Comparison of ENCODE assay signal across 15 cellular contexts in genomic region chr5:149437369-149438040, GRCh38. TPM values are rescaled to one million over a fixed set of nuclear protein-coding genes. Genes with fewer than 3 reads are reported as not detected.
"Had no signal": no experiment of that assay in that cellular context is flagged by ENCODE, and none has a peak within 500 bp of the region (broad histone marks: within the 10 kb centered on the region; RNA-seq: fewer than 3 reads in every experiment).

No MANE protein-coding gene starts in this region.

- H3K4me3 ChIP-seq: mucosa of descending colon, pancreas, tibial nerve, uterus had no signal

- H3K27me3 ChIP-seq: pancreas, tibial nerve, uterus had no signal

- H3K9me3 Mint-ChIP-seq: activated naive CD8-positive, alpha-beta T cell treated with anti-CD3 and anti-CD28 coated beads, Interleukin-2, amount 10 ng/mL, durations not matched to agents 7 days and 5 days; effector memory CD8-positive, alpha-beta T cell; naive thymus-derived CD4-positive, alpha-beta T cell had no signal

- ATAC-seq: effector memory CD8-positive, alpha-beta T cell; mucosa of descending colon; naive thymus-derived CD4-positive, alpha-beta T cell; pancreas; stimulated activated memory B cell treated with anti-CD40 and anti-IgM and Interleukin-4, amounts not matched to agents 10 μg/mL and 1 μg/mL and 100 μg/mL, for 72 hours had no signal

- H3K27me3 Mint-ChIP-seq: naive thymus-derived CD4-positive, alpha-beta T cell had no signal

- H3K27ac ChIP-seq: pancreas, tibial nerve, uterus had no signal

- H3K4me1 ChIP-seq: pancreas, uterus had no signal

- H3K36me3 ChIP-seq: pancreas, tibial nerve, uterus had no signal

- H3K4me3 Mint-ChIP-seq: activated naive CD8-positive, alpha-beta T cell treated with anti-CD3 and anti-CD28 coated beads, Interleukin-2, amount 10 ng/mL, durations not matched to agents 7 days and 5 days; effector memory CD8-positive, alpha-beta T cell; naive thymus-derived CD4-positive, alpha-beta T cell; stimulated activated memory B cell treated with anti-CD40 and anti-IgM and Interleukin-4, amounts not matched to agents 10 μg/mL and 1 μg/mL and 100 μg/mL, for 72 hours had no signal

- H3K36me3 Mint-ChIP-seq: activated naive CD8-positive, alpha-beta T cell treated with anti-CD3 and anti-CD28 coated beads, Interleukin-2, amount 10 ng/mL, durations not matched to agents 7 days and 5 days; naive thymus-derived CD4-positive, alpha-beta T cell; stimulated activated memory B cell treated with anti-CD40 and anti-IgM and Interleukin-4, amounts not matched to agents 10 μg/mL and 1 μg/mL and 100 μg/mL, for 72 hours had no signal

- DNase-seq: activated CD4-positive, alpha-beta T cell treated with anti-CD3 and anti-CD28 coated beads, Interleukin-2, amount 50 U/mL, for 1 hour; activated CD8-positive, alpha-beta memory T cell treated with anti-CD3 and anti-CD28 coated beads for 24 hours; activated naive CD4-positive, alpha-beta T cell; activated naive CD8-positive, alpha-beta T cell treated with anti-CD3 and anti-CD28 coated beads, Interleukin-2, amount 10 ng/mL, durations not matched to agents 7 days and 5 days; dermis blood vessel endothelial cell; effector memory CD8-positive, alpha-beta T cell; islet precursor cell; mucosa of descending colon; naive thymus-derived CD4-positive, alpha-beta T cell; pancreas; uterus had no signal

- H3K9me3 ChIP-seq: mucosa of descending colon, pancreas, tibial nerve, uterus had no signal

- H3K27ac Mint-ChIP-seq: activated naive CD8-positive, alpha-beta T cell treated with anti-CD3 and anti-CD28 coated beads, Interleukin-2, amount 10 ng/mL, durations not matched to agents 7 days and 5 days; effector memory CD8-positive, alpha-beta T cell; stimulated activated memory B cell treated with anti-CD40 and anti-IgM and Interleukin-4, amounts not matched to agents 10 μg/mL and 1 μg/mL and 100 μg/mL, for 72 hours had no signal

RNA-seq across cellular contexts. Expression of gene IL17B, which starts 58.4 kb away (rescaled TPM):
- total RNA-seq: activated naive CD8-positive, alpha-beta T cell treated with anti-CD3 and anti-CD28 coated beads, Interleukin-2, amount 10 ng/mL, durations not matched to agents 7 days and 5 days; cerebellum; dermis blood vessel endothelial cell; naive thymus-derived CD4-positive, alpha-beta T cell; pancreas; T-helper 1 cell treated with Interleukin-12 subunit alpha and Interleukin-12 subunit beta and Interleukin-4 antibody, amounts not matched to agents 30 ng/mL and 1 ng/mL, for 36 hours had no signal
